In the genomic region with DNA sequence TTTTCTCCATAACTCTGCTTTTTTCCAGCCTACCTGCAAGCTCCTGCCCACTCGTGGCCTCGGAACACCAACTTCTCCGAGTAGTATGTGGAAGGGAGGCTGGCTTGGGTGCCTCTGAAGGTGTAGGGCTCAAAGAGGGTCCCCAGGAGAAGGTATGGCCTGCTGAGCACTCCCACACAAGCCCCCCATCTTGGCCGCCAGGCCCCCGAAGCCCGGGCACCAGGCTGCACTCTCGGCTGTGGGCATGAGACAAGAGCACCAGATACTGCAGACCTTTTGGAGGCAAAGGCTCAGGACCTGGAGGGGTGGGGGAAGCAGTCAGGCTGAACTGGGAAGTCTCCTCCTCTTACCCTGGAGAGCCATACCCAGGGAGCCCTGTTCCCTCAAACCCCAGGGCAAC, we compare ENCODE assay signal across 10 cellular contexts. TPM values are rescaled to one million over a fixed set of nuclear protein-coding genes. Genes with fewer than 3 reads are reported as not detected.
DNase-seq lines count a peak whose midpoint lies in the region; ATAC-seq and TF ChIP-seq lines count a peak whose summit lies in the region.
"Had no signal": no experiment of that assay in that cellular context is flagged by ENCODE, and none has a peak within 500 bp of the region (broad histone marks: within the 10 kb centered on the region; RNA-seq: fewer than 3 reads in every experiment).

No MANE protein-coding gene starts in this region.

- H3K4me3 ChIP-seq in DOHH2 (ENCODE audit: low read length) (peak overlapping the region; percentile 87), MM.1S (ENCODE audit: low read length) (peak overlapping the region; percentile 67), coronary artery (peak overlapping the region; percentile 78), neuronal stem cell (ENCODE audit: low read length in 2 of 2) (peak overlapping the region; percentile 55 to 78)

- H3K36me3 ChIP-seq in DOHH2 (ENCODE audit: control insufficient read depth, low read length) (peaks cover 43% of the 10 kb centered on the region), MM.1S (replicated peaks; ENCODE audit: insufficient read depth, low read length) (no peaks in the 10 kb centered on the region), neuronal stem cell (replicated peaks in 1 of 2; ENCODE audit: control insufficient read depth in 2 of 2, insufficient read depth in 2 of 2, low read length in 2 of 2) (peaks cover 26 to 42% of the 10 kb centered on the region in 2 donors)

- H2BK15ac ChIP-seq in neuronal stem cell (ENCODE audit: low read length) = no peak overlapping the region

- WGBS in neuronal stem cell (ENCODE audit: extremely low coverage in 2 of 2, insufficient read length in 2 of 2, insufficient replicate concordance in 1 of 2), 2 donors = no CpG with 5 or more reads among the region's 7 CpGs

- no peak overlapping the region for H3K18ac ChIP-seq in neuronal stem cell (ENCODE audit: low read length)

- H2BK120ac ChIP-seq in neuronal stem cell (ENCODE audit: low read depth, low read length) = no peak overlapping the region

- H3K4me2 ChIP-seq in DOHH2 (ENCODE audit: low read length) (peak overlapping the region; percentile 85), MM.1S (ENCODE audit: low read depth, low read length) (peak overlapping the region; percentile 78), neuronal stem cell (ENCODE audit: insufficient read depth, low read length, poor library complexity, severe bottlenecking) (peak overlapping the region; percentile 75)

- H3K14ac ChIP-seq in neuronal stem cell (ENCODE audit: low read length) = no peak overlapping the region

- H3K4me1 ChIP-seq in DOHH2 (ENCODE audit: control insufficient read depth, low read length) (peaks cover 45% of the 10 kb centered on the region), MM.1S (ENCODE audit: low read length) (peaks cover 17% of the 10 kb centered on the region), neuronal stem cell (ENCODE audit: control insufficient read depth in 2 of 2, insufficient read depth in 1 of 2, low read depth in 1 of 2, low read length in 2 of 2) (peaks cover 10 to 11% of the 10 kb centered on the region in 2 donors)

- H3K79me2 ChIP-seq in DOHH2 (ENCODE audit: control insufficient read depth, low read length) = peaks cover 19% of the 10 kb centered on the region
- H3K79me2 ChIP-seq in MM.1S (ENCODE audit: low read length) = peaks cover 20% of the 10 kb centered on the region

- no peak overlapping the region for H2BK5ac ChIP-seq in neuronal stem cell (ENCODE audit: low read length)

- no peaks in the 10 kb centered on the region for H3K27me3 ChIP-seq in DOHH2 (ENCODE audit: control insufficient read depth, low read length)
- H3K27me3 ChIP-seq in MM.1S (replicated peaks; ENCODE audit: insufficient read depth, low read length) = peaks cover 8% of the 10 kb centered on the region
- H3K27me3 ChIP-seq in neuronal stem cell (ENCODE audit: control insufficient read depth in 3 of 3, insufficient read depth in 3 of 3, low read depth in 1 of 3, low read length in 3 of 3) = peaks cover 0 to 12% (median 3%) of the 10 kb centered on the region in 3 experiments

- H3K9ac ChIP-seq in MM.1S (ENCODE audit: low read length) (peak overlapping the region; percentile 81), neuronal stem cell (ENCODE audit: low read depth, low read length, poor library complexity) (no peak overlapping the region)

- H4K8ac ChIP-seq in neuronal stem cell (ENCODE audit: low read depth, low read length) = no peak overlapping the region

- no peaks in the 10 kb centered on the region for H3K9me2 ChIP-seq in DOHH2 (replicated peaks; ENCODE audit: control insufficient read depth, low read length)
- H3K9me2 ChIP-seq in MM.1S (replicated peaks; ENCODE audit: insufficient read depth, low read length) = no peaks in the 10 kb centered on the region

- peak overlapping the region; percentile 61 for H2AFZ ChIP-seq in MM.1S (ENCODE audit: low read length)
- H2AFZ ChIP-seq in neuronal stem cell (ENCODE audit: low read length) = no peak overlapping the region

- H3K4ac ChIP-seq in neuronal stem cell (ENCODE audit: low read length) = no peak overlapping the region

- H3K79me1 ChIP-seq in neuronal stem cell (ENCODE audit: low read depth, low read length) = peaks cover 10% of the 10 kb centered on the region

- H4K91ac ChIP-seq in neuronal stem cell (ENCODE audit: low read depth, low read length, poor library complexity) = no peak overlapping the region

- TF ChIP-seq CTCF in DOHH2 (IDR thresholded peaks at IDR 0.05; ENCODE audit: low read depth, low read length, poor library complexity, severe bottlenecking) = no peak
- no peak for TF ChIP-seq CTCF in MM.1S (IDR thresholded peaks at IDR 0.05; ENCODE audit: low read length)
- no peak for TF ChIP-seq CTCF in coronary artery (IDR thresholded peaks at IDR 0.05)

- no peak overlapping the region for H2BK12ac ChIP-seq in neuronal stem cell (ENCODE audit: low read length)

- H3K27ac ChIP-seq in DOHH2 (ENCODE audit: low read depth, low read length) (no peak overlapping the region), MM.1S (ENCODE audit: low read length) (no peak overlapping the region), coronary artery (no peak overlapping the region), neuronal stem cell (replicated peaks; ENCODE audit: low read length) (no peak overlapping the region)

- DNase-seq in MM.1S = no peak
- DNase-seq in coronary artery (ENCODE audit: low spot score) = no peak
- no peak for DNase-seq in neuronal stem cell (ENCODE audit: low spot score)
- DNase-seq in A172 (ENCODE audit: low spot score) = no peak
- DNase-seq in C1 segment of cervical spinal cord (lab: John Stamatoyannopoulos, UW) = no peak
- DNase-seq in effector CD4-positive, alpha-beta T cell = no peak
- DNase-seq: aorta, RPMI8226 had no signal

- no peak overlapping the region for H3K23ac ChIP-seq in neuronal stem cell (ENCODE audit: low read depth, low read length, poor library complexity)

- H3F3A ChIP-seq in DOHH2 (ENCODE audit: control insufficient read depth, insufficient read depth) (no peaks in the 10 kb centered on the region; the same call in 1 of the 2 replicates), MM.1S (ENCODE audit: insufficient read depth, low read length) (no peaks in the 10 kb centered on the region)

- no peak for ATAC-seq in activated CD4-positive, CD25-positive, alpha-beta regulatory T cell treated with anti-CD3 and anti-CD28 coated beads, Interleukin-2, amount 50 U/mL, for 24 hours

- no peak overlapping the region for H2AK5ac ChIP-seq in neuronal stem cell (ENCODE audit: low read depth, low read length)

- H4K20me1 ChIP-seq in DOHH2 (ENCODE audit: control insufficient read depth, insufficient read depth, low read depth, low read length) (no peaks in the 10 kb centered on the region), MM.1S (ENCODE audit: insufficient read depth, low read length) (no peaks in the 10 kb centered on the region)

- H3K9me3 ChIP-seq in DOHH2 (ENCODE audit: control insufficient read depth, insufficient read depth, low read length) (no peaks in the 10 kb centered on the region), MM.1S (replicated peaks; ENCODE audit: insufficient read depth, low read length) (no peaks in the 10 kb centered on the region), neuronal stem cell (replicated peaks in 1 of 2; ENCODE audit: control insufficient read depth in 2 of 2, insufficient read depth in 1 of 2, low read depth in 1 of 2, low read length in 2 of 2) (no peaks in the 10 kb centered on the region)

RNA-seq across cellular contexts. Expression of a gene that starts 1.7 kb away (rescaled TPM):
- polyA plus RNA-seq in neuronal stem cell (2013, experiment 1 of 2) = 43.3 TPM
- 39.1 TPM for polyA plus RNA-seq in neuronal stem cell (2013, experiment 2 of 2)
- total RNA-seq in A172 (2014; rRNA removed; shearing (Covaris generic)) = 15.0 and 26.1 TPM in 2 replicates

RNA-seq across cellular contexts. Expression of a gene that starts 19.2 kb away (rescaled TPM):
- 32.2 TPM for polyA plus RNA-seq in neuronal stem cell (2013, experiment 1 of 2)
- 32.8 TPM for polyA plus RNA-seq in neuronal stem cell (2013, experiment 2 of 2)
- 27.4 and 28.3 TPM in 2 replicates for total RNA-seq in A172 (2014; rRNA removed; shearing (Covaris generic))

RNA-seq across cellular contexts. Expression of a gene that starts 31.5 kb away (rescaled TPM):
- polyA plus RNA-seq in neuronal stem cell (2013, experiment 1 of 2) = 18.4 TPM
- polyA plus RNA-seq in neuronal stem cell (2013, experiment 2 of 2) = 18.3 TPM
- total RNA-seq in A172 (2014; rRNA removed; shearing (Covaris generic)) = 41.0 and 47.1 TPM in 2 replicates

RNA-seq across cellular contexts. Expression of a gene that starts 48.8 kb away (rescaled TPM):
- 2.3 TPM for polyA plus RNA-seq in neuronal stem cell (2013, experiment 1 of 2)
- 2.5 TPM for polyA plus RNA-seq in neuronal stem cell (2013, experiment 2 of 2)
- total RNA-seq in A172 (2014; rRNA removed; shearing (Covaris generic)) = 8.0 and 8.6 TPM in 2 replicates
